Comparison of ENCODE assay signal across 8 cellular contexts in the genomic region with DNA sequence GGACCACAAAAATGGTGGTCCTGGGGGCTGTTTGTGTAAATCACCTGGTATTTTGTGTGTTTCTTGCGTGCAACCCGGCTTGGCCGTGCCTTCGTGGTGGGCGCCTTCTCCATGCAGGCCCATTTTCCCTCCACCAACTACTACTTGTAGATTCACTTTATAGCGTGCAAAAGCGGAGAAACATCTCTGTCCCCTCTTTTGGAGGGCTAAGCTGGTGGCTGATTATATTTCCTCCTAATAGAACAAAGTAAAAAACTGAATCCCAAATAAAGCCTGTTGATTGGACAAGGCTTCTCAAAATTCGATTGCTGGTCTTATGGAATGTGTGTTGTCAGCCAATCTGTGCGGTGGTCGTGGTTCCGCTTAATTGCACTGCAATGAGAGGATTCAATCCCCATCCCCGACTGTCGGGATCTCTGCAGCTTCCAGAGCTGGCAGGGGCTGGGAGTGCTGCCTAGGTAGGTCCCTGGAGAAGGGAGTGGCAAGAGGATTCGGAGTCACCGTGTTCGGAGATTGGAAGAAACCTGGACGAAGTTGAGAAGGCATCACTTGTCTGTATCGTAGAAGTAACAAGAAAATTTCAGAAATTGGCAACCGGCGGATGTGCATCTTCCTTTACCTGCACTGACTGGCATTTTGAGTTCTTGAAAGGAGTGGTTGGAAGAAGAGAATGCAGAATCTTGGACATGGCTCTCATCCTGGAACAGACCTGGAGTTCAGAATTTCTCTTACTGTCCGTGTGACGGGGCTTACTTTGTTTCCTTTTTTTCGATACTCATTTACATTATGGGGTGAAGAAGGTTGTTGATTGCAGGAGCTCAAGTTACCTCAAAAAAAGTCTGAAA. TPM values are rescaled to one million over a fixed set of nuclear protein-coding genes. Genes with fewer than 3 reads are reported as not detected.
A peak's percentile ranks its signal among the peaks of the same experiment; 100 is the strongest.
DNase-seq lines count a peak whose midpoint lies in the region; ATAC-seq and TF ChIP-seq lines count a peak whose summit lies in the region.

No MANE protein-coding gene starts in this region.

- peak; percentile 14 for DNase-seq in Daoy (ENCODE audit: low read depth)
- DNase-seq in activated T-cell treated with anti-CD3 and anti-CD28 coated beads, Interleukin-2, amount 50 U/mL, for 72 hours, result no peak
- peak; percentile 30 for DNase-seq in left ventricle myocardium superior
- peak; percentile 16 for DNase-seq in prostate gland (ENCODE audit: low spot score)
- no peak for DNase-seq in hippocampal formation (lab: John Stamatoyannopoulos, UW)
- no peak for DNase-seq in KG1 (lab: John Stamatoyannopoulos, UW)

- intact Hi-C loops in left ventricle myocardium superior (cut with micrococcal nuclease), result no loop called here
- intact Hi-C loops in prostate gland (cut with DNase I), result no loop called here

- peak overlapping the region; percentile 96 for H3K4me3 ChIP-seq in HUES6 (ENCODE audit: low read depth, low read length)
- peak overlapping the region; percentile 81 to 95 for H3K4me3 ChIP-seq in prostate gland

- H3K4me1 Mint-ChIP-seq in activated T-cell treated with anti-CD3 and anti-CD28 coated beads, Interleukin-2, amount 50 U/mL, for 72 hours (ENCODE audit: low read depth), result peaks cover 28% of the 10 kb centered on the region

- peak overlapping the region; percentile 88 to 94 for H3K4me3 Mint-ChIP-seq in activated T-cell treated with anti-CD3 and anti-CD28 coated beads, Interleukin-2, amount 50 U/mL, for 72 hours

- no peaks in the 10 kb centered on the region for H3K27me3 Mint-ChIP-seq in activated T-cell treated with anti-CD3 and anti-CD28 coated beads, Interleukin-2, amount 50 U/mL, for 72 hours (ENCODE audit: low read depth)

- peak overlapping the region; percentile 83 for H3K27ac Mint-ChIP-seq in activated T-cell treated with anti-CD3 and anti-CD28 coated beads, Interleukin-2, amount 50 U/mL, for 72 hours

- peaks cover 18% of the 10 kb centered on the region; the same call in 1 of the 2 replicates for H3K4me1 ChIP-seq in HUES6 (ENCODE audit: control insufficient read depth, insufficient read depth, low read length)
- no peaks in the 10 kb centered on the region for H3K4me1 ChIP-seq in prostate gland (replicated peaks)

- peaks cover 23% of the 10 kb centered on the region for H3K36me3 ChIP-seq in HUES6 (ENCODE audit: control insufficient read depth, insufficient read depth, low read length)
- H3K36me3 ChIP-seq in prostate gland, result no peaks in the 10 kb centered on the region

- H3K9me3 ChIP-seq in HUES6 (ENCODE audit: control insufficient read depth, insufficient read depth, low read depth, low read length) (no peaks in the 10 kb centered on the region), prostate gland (no peaks in the 10 kb centered on the region)

- TF ChIP-seq POLR2A in prostate gland (IDR thresholded peaks at IDR 0.05), result no peak

- H3K27ac ChIP-seq in HUES6 (ENCODE audit: low read depth, low read length), result peak overlapping the region; percentile 99
- H3K27ac ChIP-seq in prostate gland, result peak overlapping the region; percentile 93 to 95

- H3K27me3 ChIP-seq in HUES6 (ENCODE audit: control insufficient read depth, insufficient read depth, low read length) (no peaks in the 10 kb centered on the region), prostate gland (replicated peaks; ENCODE audit: insufficient read depth) (no peaks in the 10 kb centered on the region)

- H3K36me3 Mint-ChIP-seq in activated T-cell treated with anti-CD3 and anti-CD28 coated beads, Interleukin-2, amount 50 U/mL, for 72 hours (ENCODE audit: insufficient read depth in 2 of 2), result peaks cover 6 to 16% of the 10 kb centered on the region in 2 donors

- 22% methylated on average over 23 of the region's 23 CpGs for WGBS in prostate gland

- TF ChIP-seq CTCF in prostate gland (IDR thresholded peaks at IDR 0.05), result no peak

- H3K9me3 Mint-ChIP-seq in activated T-cell treated with anti-CD3 and anti-CD28 coated beads, Interleukin-2, amount 50 U/mL, for 72 hours, result no peaks in the 10 kb centered on the region

- peak overlapping the region; percentile 90 for H3K9ac ChIP-seq in HUES6 (ENCODE audit: low read length)

- ATAC-seq in activated T-cell treated with anti-CD3 and anti-CD28 coated beads, Interleukin-2, amount 50 U/mL, for 72 hours (replicated peaks in 1 of 2), result no peak
- ATAC-seq in left ventricle myocardium superior (no peak), GM19455 (IDR thresholded peaks at IDR 0.05; ENCODE audit: unreplicated experiment) (no peak)

RNA-seq across cellular contexts. Expression of gene HMGXB4, which starts 1.1 kb away (rescaled TPM):
- total RNA-seq in Daoy (2014; rRNA removed; shearing (Covaris generic)), result 10.3 and 11.0 TPM in 2 replicates
- total RNA-seq in activated T-cell treated with anti-CD3 and anti-CD28 coated beads, Interleukin-2, amount 50 U/mL, for 72 hours, result 10 to 100 TPM; 39.3 to 43.5 TPM
- 10.5 TPM for total RNA-seq in left ventricle myocardium superior
- 10 to 100 TPM; 15.0 to 36.5 TPM for total RNA-seq in prostate gland

RNA-seq across cellular contexts. Expression of gene TOM1, which starts 41.3 kb away (rescaled TPM):
- total RNA-seq in Daoy (2014; rRNA removed; shearing (Covaris generic)), result 19.9 and 25.8 TPM in 2 replicates
- 10 to 100 TPM; 38.4 to 40.4 TPM for total RNA-seq in activated T-cell treated with anti-CD3 and anti-CD28 coated beads, Interleukin-2, amount 50 U/mL, for 72 hours
- total RNA-seq in left ventricle myocardium superior (78.6 TPM), prostate gland (10 to 100 TPM; 65.6 to 68.6 TPM)

Comparison
In these comparisons a context has a peak if more than half of its experiments do, and no peak if none do; other contexts are left out.
1. DNase-seq: peak in Daoy (single experiment), left ventricle myocardium superior (single experiment) and prostate gland (single experiment); none in activated T-cell treated with anti-CD3 and anti-CD28 coated beads, Interleukin-2, amount 50 U/mL, for 72 hours (0 of 2), hippocampal formation (0 of 2) and KG1 (single experiment).